11 cellular contexts compared by ENCODE assay signal in the genomic region with DNA sequence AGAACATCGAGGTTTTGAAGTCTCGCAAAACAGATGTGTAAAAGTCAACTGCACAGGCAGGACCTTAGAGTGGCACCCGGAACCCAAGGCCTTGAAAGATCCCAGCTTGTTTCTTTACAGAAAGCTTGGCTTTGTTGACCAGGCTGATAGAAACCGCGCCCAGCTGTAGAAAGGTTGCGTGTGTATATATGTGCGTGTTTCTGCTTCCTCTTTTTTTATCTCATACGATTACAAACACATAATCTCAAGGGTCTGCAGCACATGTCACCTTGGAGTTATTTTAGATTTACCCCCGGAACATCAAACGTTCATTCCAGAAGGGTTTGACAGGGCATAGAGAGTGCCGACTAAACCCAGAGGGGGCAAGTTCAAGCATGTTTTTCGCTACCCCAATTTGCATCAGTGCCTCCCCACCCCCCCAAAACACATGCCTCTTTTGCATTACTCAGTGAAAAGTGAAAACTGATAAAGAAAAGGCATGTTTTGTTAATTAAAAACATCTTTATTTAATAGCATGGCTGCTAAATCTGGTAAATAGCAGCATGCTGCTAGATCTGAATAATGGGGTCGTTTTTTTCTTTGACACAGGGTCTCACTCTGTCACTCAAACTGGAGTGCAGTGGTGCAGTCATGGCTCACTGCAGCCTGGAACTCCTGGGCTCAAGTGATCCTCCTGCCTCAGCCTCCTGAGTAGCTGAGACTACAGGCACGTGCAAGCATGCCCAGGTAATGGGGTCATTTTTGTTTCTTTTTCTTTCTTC. TPM values are rescaled to one million over a fixed set of nuclear protein-coding genes. Genes with fewer than 3 reads are reported as not detected.
DNase-seq lines count a peak whose midpoint lies in the region; ATAC-seq and TF ChIP-seq lines count a peak whose summit lies in the region.
"Had no signal": no experiment of that assay in that cellular context is flagged by ENCODE, and none has a peak within 500 bp of the region (broad histone marks: within the 10 kb centered on the region; RNA-seq: fewer than 3 reads in every experiment).

No MANE protein-coding gene starts in this region.

- no peaks in the 10 kb centered on the region for H3K9me3 Mint-ChIP-seq in memory B cell

- H3K4me1 ChIP-seq in tibial nerve (peaks cover 0 to 21% (median 4%) of the 10 kb centered on the region in 4 donors), heart left ventricle (peaks cover 0 to 22% (median 9%) of the 10 kb centered on the region in 12 donors)

- H3K36me3 Mint-ChIP-seq in memory B cell, result no peaks in the 10 kb centered on the region

- WGBS in tibial nerve, 2 donors, result 66 to 71% methylated on average over 14 of the region's 14 CpGs
- 51 to 62% (median 55%) methylated on average over 14 of the region's 14 CpGs for WGBS in heart left ventricle, 4 donors

- intact Hi-C loops in heart left ventricle (cut with DNase I), result no loop called here

- peak overlapping the region; percentile 43 for H3K4me3 Mint-ChIP-seq in memory B cell

- H3K4me1 Mint-ChIP-seq in memory B cell, result peaks cover 29% of the 10 kb centered on the region

- H3K36me3 ChIP-seq in tibial nerve (no peaks in the 10 kb centered on the region), heart left ventricle (no peaks in the 10 kb centered on the region)

- TF ChIP-seq POLR2A in tibial nerve (IDR thresholded peaks at IDR 0.05), result no peak
- no peak for TF ChIP-seq POLR2A in heart left ventricle (IDR thresholded peaks at IDR 0.05)

- no peak overlapping the region for H3K4me3 ChIP-seq in tibial nerve
- no peak overlapping the region for H3K4me3 ChIP-seq in heart left ventricle
- H3K4me3 ChIP-seq: SK-N-MC had no signal

- H3K9me3 ChIP-seq in tibial nerve, result no peaks in the 10 kb centered on the region
- H3K9me3 ChIP-seq in heart left ventricle, result no peaks in the 10 kb centered on the region

- ATAC-seq in GM18511 (IDR thresholded peaks at IDR 0.05; ENCODE audit: unreplicated experiment) (peak; percentile 76), HG02588 (IDR thresholded peaks at IDR 0.05; ENCODE audit: unreplicated experiment) (peak; percentile 54), memory B cell (ENCODE audit: low read depth) (peak; percentile 85), heart left ventricle (no peak)

- H3K27me3 Mint-ChIP-seq in memory B cell, result no peaks in the 10 kb centered on the region

- peak; percentile 65 to 83 for DNase-seq in NCI-H526 (lab: John Stamatoyannopoulos, UW)
- DNase-seq in memory B cell (ENCODE audit: low spot score in 2 of 2), result peak; percentile 40 to 56
- no peak for DNase-seq in stimulated activated CD4-positive, alpha-beta T cell treated with anti-CD3 and anti-CD28 coated beads, Interleukin-4, amount 100 ng/mL, for 24 hours
- no peak for DNase-seq in tibial nerve (ENCODE audit: low spot score in 2 of 2)
- no peak for DNase-seq in heart left ventricle
- DNase-seq in NCI-H345 treated with DMSO at 0.1 percent for 48 hours (lab: John Stamatoyannopoulos, UW; ENCODE audit: unreplicated experiment), result no peak
- DNase-seq: DMS79, NCI-H1417 treated with DMSO at 0.1 percent for 48 hours had no signal

- H3K27ac ChIP-seq in tibial nerve, result peak overlapping the region in 1 of 4 donors; percentile 40
- H3K27ac ChIP-seq in heart left ventricle, result no peak overlapping the region
- H3K27ac ChIP-seq: SK-N-MC had no signal

- TF ChIP-seq CTCF in tibial nerve (IDR thresholded peaks at IDR 0.05) (no peak), heart left ventricle (IDR thresholded peaks at IDR 0.05) (no peak)

- H3K27ac Mint-ChIP-seq in memory B cell, result peak overlapping the region; percentile 95

- no peak for TF ChIP-seq EP300 in tibial nerve (IDR thresholded peaks at IDR 0.05)

- H3K27me3 ChIP-seq in tibial nerve (no peaks in the 10 kb centered on the region), heart left ventricle (no peaks in the 10 kb centered on the region)

RNA-seq across cellular contexts. Expression of gene NCOA3, which starts 33.2 kb away (rescaled TPM):
- 10 to 100 TPM; 38.0 to 48.9 (median 40.7) TPM for total RNA-seq in tibial nerve
- total RNA-seq in heart left ventricle, result 10 to 100 TPM; 19.4 to 39.3 (median 26.6) TPM
- 10 to 100 TPM in 1 of 2 donors, 1 to 10 TPM in 1; 6.7 to 18.1 TPM for polyA plus RNA-seq in heart left ventricle

Comparison
In these comparisons a context has a peak if more than half of its experiments do, and no peak if none do; other contexts are left out.
1. ATAC-seq: peak in GM18511 (single experiment), HG02588 (single experiment) and memory B cell (single experiment); none in heart left ventricle (0 of 4).
2. DNase-seq: peak in NCI-H526 (2 of 2) and memory B cell (2 of 2); none in stimulated activated CD4-positive, alpha-beta T cell treated with anti-CD3 and anti-CD28 coated beads, Interleukin-4, amount 100 ng/mL, for 24 hours (single experiment), tibial nerve (0 of 2), heart left ventricle (0 of 5) and NCI-H345 treated with DMSO at 0.1 percent for 48 hours (single experiment).